Comparison of ENCODE assay signal across 8 cellular contexts in the genomic region with DNA sequence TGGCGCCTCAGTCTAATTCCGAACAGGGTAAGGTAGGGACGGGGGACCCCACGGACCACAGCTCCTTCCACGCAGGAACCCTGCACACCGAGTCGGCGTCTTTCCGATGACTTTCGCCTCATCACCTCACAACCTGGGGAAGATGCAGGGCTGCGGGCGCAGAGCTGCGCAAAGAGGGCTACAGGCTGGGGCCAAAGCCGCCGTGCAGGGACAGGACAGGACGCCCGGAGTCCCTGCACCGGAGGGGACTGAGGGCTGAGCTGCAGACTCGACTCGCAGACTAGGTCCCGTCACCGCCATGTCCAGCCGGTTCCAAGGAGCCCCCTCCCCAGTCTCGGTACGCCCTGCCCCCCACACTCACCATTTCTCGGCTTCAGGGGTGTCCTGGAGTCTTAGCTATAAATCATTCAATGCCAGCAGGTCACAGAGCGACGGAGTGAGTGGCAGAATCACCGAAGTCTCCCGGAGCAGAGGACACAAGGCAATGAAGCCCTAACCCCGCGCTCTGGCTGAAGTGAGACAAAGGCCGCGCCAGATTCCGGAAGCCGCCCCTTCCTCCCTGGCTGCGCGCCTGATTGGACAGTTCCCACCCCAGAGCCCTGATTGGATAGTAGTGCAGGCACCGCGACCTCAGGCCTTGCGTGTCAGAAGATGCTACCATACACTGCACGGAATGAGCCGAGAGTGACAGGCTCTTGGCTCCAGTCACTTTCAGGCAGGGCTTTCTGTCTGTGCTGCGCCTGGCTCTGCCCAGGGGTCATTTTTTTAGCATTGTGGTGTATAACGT. TPM values are rescaled to one million over a fixed set of nuclear protein-coding genes. Genes with fewer than 3 reads are reported as not detected.
DNase-seq lines count a peak whose midpoint lies in the region; ATAC-seq and TF ChIP-seq lines count a peak whose summit lies in the region.
"Not testable (repeated sequence)": the region's sequence is repeated elsewhere in the genome, so short reads cannot be mapped to it uniquely, and the experiment has no call there.

A gene (minus strand): TSS at position 522 of the 787 bp plus-strand sequence. CDS start 158 bp downstream, at position 364.

- peak within 1 kb of the TSS; percentile 93 for H3K4me3 Mint-ChIP-seq in activated CD8-positive, alpha-beta T cell treated with anti-CD3 and anti-CD28 coated beads, Interleukin-2, amount 10 ng/mL, durations not matched to agents 7 days and 5 days

- POLR2A ChIA-PET in activated CD8-positive, alpha-beta T cell treated with anti-CD3 and anti-CD28 coated beads, Interleukin-2, amount 10 ng/mL, durations not matched to agents 7 days and 5 days (lab: Charles Lee): not testable (repeated sequence)

- peaks cover 13% of the 10 kb centered on the region for H3K36me3 Mint-ChIP-seq in activated CD8-positive, alpha-beta T cell treated with anti-CD3 and anti-CD28 coated beads, Interleukin-2, amount 10 ng/mL, durations not matched to agents 7 days and 5 days (ENCODE audit: low read depth)

- not testable (repeated sequence) for H3K9me3 Mint-ChIP-seq in activated CD8-positive, alpha-beta T cell treated with anti-CD3 and anti-CD28 coated beads, Interleukin-2, amount 10 ng/mL, durations not matched to agents 7 days and 5 days (ENCODE audit: insufficient read depth)

- DNase-seq in COLO668 (lab: John Stamatoyannopoulos, UW; ENCODE audit: unreplicated experiment): peak; percentile 93
- peak; percentile 84 for DNase-seq in GM20000 (ENCODE audit: low spot score)
- peak; percentile 68 for DNase-seq in HS-5 (ENCODE audit: low read depth)
- peak; percentile 24 for DNase-seq in NK-92 (lab: John Stamatoyannopoulos, UW; ENCODE audit: unreplicated experiment)
- peak; percentile 96 for DNase-seq in activated CD8-positive, alpha-beta T cell treated with anti-CD3 and anti-CD28 coated beads, Interleukin-2, amount 10 ng/mL, durations not matched to agents 7 days and 5 days
- DNase-seq in effector CD8-positive, alpha-beta T cell (lab: John Stamatoyannopoulos, UW): peak; percentile 85
- DNase-seq in lung microvascular endothelial cell (ENCODE audit: low read depth in 2 of 2): peak; percentile 96
- peak; percentile 62 to 76 (median 72) for DNase-seq in stimulated activated CD4-positive, alpha-beta T cell treated with anti-CD3 and anti-CD28 coated beads, TNF-alpha, amount 100 ng/mL, for 4 hours (ENCODE audit: low read depth in 3 of 3)

- H3K27ac Mint-ChIP-seq in activated CD8-positive, alpha-beta T cell treated with anti-CD3 and anti-CD28 coated beads, Interleukin-2, amount 10 ng/mL, durations not matched to agents 7 days and 5 days: peak within 1 kb of the TSS; percentile 93

- TF ChIP-seq CTCF in GM20000 (IDR thresholded peaks at IDR 0.05; ENCODE audit: extremely low read depth, missing control alignments): not testable (repeated sequence)

- CTCF ChIA-PET in activated CD8-positive, alpha-beta T cell treated with anti-CD3 and anti-CD28 coated beads, Interleukin-2, amount 10 ng/mL, durations not matched to agents 7 days and 5 days (lab: Charles Lee): not testable (repeated sequence)

- not testable (repeated sequence) for H3K27me3 Mint-ChIP-seq in activated CD8-positive, alpha-beta T cell treated with anti-CD3 and anti-CD28 coated beads, Interleukin-2, amount 10 ng/mL, durations not matched to agents 7 days and 5 days (ENCODE audit: low read depth)

- peak; percentile 100 for ATAC-seq in activated CD8-positive, alpha-beta T cell treated with anti-CD3 and anti-CD28 coated beads, Interleukin-2, amount 10 ng/mL, durations not matched to agents 7 days and 5 days

- H3K4me1 Mint-ChIP-seq in activated CD8-positive, alpha-beta T cell treated with anti-CD3 and anti-CD28 coated beads, Interleukin-2, amount 10 ng/mL, durations not matched to agents 7 days and 5 days (ENCODE audit: low read depth): peaks cover 24% of the 10 kb centered on the region

RNA-seq across cellular contexts. Expression of the gene that starts here (rescaled TPM):
- total RNA-seq in activated CD8-positive, alpha-beta T cell treated with anti-CD3 and anti-CD28 coated beads, Interleukin-2, amount 10 ng/mL, durations not matched to agents 7 days and 5 days: 10 to 100 TPM; 16.2 to 17.1 TPM
- total RNA-seq in lung microvascular endothelial cell: 1.4 and 2.2 TPM in 2 replicates

Comparison
In these comparisons a context has a peak if more than half of its experiments do, and no peak if none do; other contexts are left out.
1. Peak in every context shown above with its lines: DNase-seq and ATAC-seq.
2. DNase-seq: peak in every context shown above with its lines; median percentile 96 in activated CD8-positive, alpha-beta T cell treated with anti-CD3 and anti-CD28 coated beads, Interleukin-2, amount 10 ng/mL, durations not matched to agents 7 days and 5 days; 96 in lung microvascular endothelial cell; 93 in COLO668; 85 in effector CD8-positive, alpha-beta T cell; 84 in GM20000; 72 in stimulated activated CD4-positive, alpha-beta T cell treated with anti-CD3 and anti-CD28 coated beads, TNF-alpha, amount 100 ng/mL, for 4 hours; 68 in HS-5; 24 in NK-92.